In the genomic region with DNA sequence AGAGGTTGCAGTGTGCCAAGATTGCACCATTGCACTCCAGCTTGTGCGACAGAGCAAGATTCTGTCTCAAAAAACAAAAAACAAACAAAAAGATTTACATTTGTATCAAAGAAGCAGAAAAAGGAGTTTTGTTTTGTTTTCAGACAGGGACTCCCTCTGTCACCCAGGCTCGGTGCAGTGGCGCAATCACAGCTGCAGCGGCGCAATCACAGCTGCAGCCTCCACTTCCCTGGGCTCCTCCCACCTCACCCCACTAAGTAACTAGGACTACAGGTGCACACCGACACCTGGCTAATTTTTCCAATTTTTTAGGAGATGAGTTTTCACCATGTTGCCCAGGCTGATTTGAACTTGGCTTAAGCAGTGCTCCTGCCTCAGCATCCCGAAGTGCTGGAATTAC, we compare ENCODE assay signal across 11 cellular contexts. TPM values are rescaled to one million over a fixed set of nuclear protein-coding genes. Genes with fewer than 3 reads are reported as not detected.
A peak's percentile ranks its signal among the peaks of the same experiment; 100 is the strongest.
DNase-seq lines count a peak whose midpoint lies in the region; ATAC-seq, FAIRE-seq and TF ChIP-seq lines count a peak whose summit lies in the region.
"Had no signal": no experiment of that assay in that cellular context is flagged by ENCODE, and none has a peak within 500 bp of the region (broad histone marks: within the 10 kb centered on the region; RNA-seq: fewer than 3 reads in every experiment).

No MANE protein-coding gene starts in this region.

- no peaks in the 10 kb centered on the region for H3K36me3 ChIP-seq in CD8-positive, alpha-beta memory T cell (ENCODE audit: insufficient read depth, low read length)
- no peaks in the 10 kb centered on the region for H3K36me3 ChIP-seq in Loucy (ENCODE audit: insufficient read depth, low read length)
- H3K36me3 ChIP-seq in astrocyte (ENCODE audit: insufficient read depth, low read length): no peaks in the 10 kb centered on the region
- H3K36me3 ChIP-seq in pancreas: no peaks in the 10 kb centered on the region
- H3K36me3 ChIP-seq: vagina had no signal

- H3K4me1 ChIP-seq in CD8-positive, alpha-beta memory T cell (ENCODE audit: insufficient read depth, low read length): peaks cover 23% of the 10 kb centered on the region
- H3K4me1 ChIP-seq in Loucy (ENCODE audit: insufficient read depth, low read length, poor library complexity, severe bottlenecking) (peaks cover 34% of the 10 kb centered on the region), astrocyte (ENCODE audit: insufficient read depth, low read length) (peaks cover 9% of the 10 kb centered on the region), pancreas (peaks cover 0 to 25% (median 21%) of the 10 kb centered on the region in 3 donors)

- H3K79me2 ChIP-seq in Loucy (ENCODE audit: insufficient read depth, low read length) (peaks cover 24% of the 10 kb centered on the region), astrocyte (ENCODE audit: insufficient read depth, low read length) (peaks cover 61% of the 10 kb centered on the region)

- POLR2A ChIA-PET in CD8-positive, alpha-beta memory T cell (lab: Charles Lee): interaction anchor here (0.6 kb wide), 1 partner anchor 18 kb away, joined by 4 read pairs; no protein-coding TSS in a partner anchor

- H3K36me3 Mint-ChIP-seq in CD8-positive, alpha-beta memory T cell: peaks cover 0 to 26% (median 4%) of the 10 kb centered on the region in 3 donors
- H3K36me3 Mint-ChIP-seq in astrocyte (ENCODE audit: low read depth, unreplicated experiment) (peaks cover 7% of the 10 kb centered on the region), nephron progenitor cell (ENCODE audit: low read depth) (peaks cover 26% of the 10 kb centered on the region)

- peak overlapping the region in 6 of 7 donors; percentile 80 to 100 (median 94) for H3K4me3 Mint-ChIP-seq in CD8-positive, alpha-beta memory T cell
- peak overlapping the region; percentile 20 for H3K4me3 Mint-ChIP-seq in astrocyte (ENCODE audit: unreplicated experiment)
- peak overlapping the region; percentile 97 for H3K4me3 Mint-ChIP-seq in nephron progenitor cell

- no peaks in the 10 kb centered on the region for H4K20me1 ChIP-seq in Loucy (ENCODE audit: insufficient read depth, low read length, poor library complexity, severe bottlenecking)
- H4K20me1 ChIP-seq in astrocyte (ENCODE audit: insufficient read depth, low read length): peaks cover 6% of the 10 kb centered on the region

- CTCF ChIA-PET in CD8-positive, alpha-beta memory T cell (lab: Charles Lee): interaction anchor here (1.0 to 4.0 kb wide), 3 partner anchors 12 to 69 kb away, joined by 3 to 19 read pairs (median 4); no protein-coding TSS in a partner anchor

- no peaks in the 10 kb centered on the region for H3K9me2 ChIP-seq in Loucy (replicated peaks; ENCODE audit: low read depth, low read length)

- FAIRE-seq in astrocyte (lab: Jason Lieb, UNC): no peak
- FAIRE-seq in pancreas (lab: Jason Lieb, UNC): no peak
- FAIRE-seq: H54 had no signal

- 88 to 89% methylated on average over 7 of the region's 7 CpGs for WGBS in pancreas, 2 donors

- H3K9me3 ChIP-seq in CD8-positive, alpha-beta memory T cell (ENCODE audit: low read length): no peaks in the 10 kb centered on the region
- H3K9me3 ChIP-seq in Loucy (ENCODE audit: insufficient read depth, low read depth, low read length): no peaks in the 10 kb centered on the region
- no peaks in the 10 kb centered on the region for H3K9me3 ChIP-seq in astrocyte (ENCODE audit: insufficient read depth, low read depth, low read length)
- H3K9me3 ChIP-seq in pancreas: no peaks in the 10 kb centered on the region
- H3K9me3 ChIP-seq: vagina had no signal

- peak overlapping the region; percentile 92 for H3K4me2 ChIP-seq in Loucy (ENCODE audit: low read depth, low read length, poor library complexity, severe bottlenecking)
- no peak overlapping the region for H3K4me2 ChIP-seq in astrocyte (ENCODE audit: low read length)

- ATAC-seq in pancreas: no peak
- no peak for ATAC-seq in HG03139 (IDR thresholded peaks at IDR 0.05; ENCODE audit: unreplicated experiment)

- intact Hi-C loops in pancreas (cut with DNase I): no loop called here

- no peaks in the 10 kb centered on the region for H3K27me3 Mint-ChIP-seq in CD8-positive, alpha-beta memory T cell
- H3K27me3 Mint-ChIP-seq in astrocyte (ENCODE audit: low read depth, unreplicated experiment) (no peaks in the 10 kb centered on the region), nephron progenitor cell (ENCODE audit: low read depth, poor library complexity) (no peaks in the 10 kb centered on the region)
- H3K27me3 Mint-ChIP-seq: central memory CD8-positive, alpha-beta T cell had no signal

- H3K9ac ChIP-seq in Loucy (ENCODE audit: low read depth, low read length, poor library complexity, severe bottlenecking) (no peak overlapping the region), astrocyte (ENCODE audit: low read length) (no peak overlapping the region)

- no peak overlapping the region for H2AFZ ChIP-seq in Loucy (ENCODE audit: low read length)
- no peak overlapping the region for H2AFZ ChIP-seq in astrocyte (ENCODE audit: low read depth, low read length)

- H3K27ac Mint-ChIP-seq in CD8-positive, alpha-beta memory T cell: peak overlapping the region in 3 of 8 donors; percentile 4 to 88 (median 11)
- no peak overlapping the region for H3K27ac Mint-ChIP-seq in astrocyte (ENCODE audit: unreplicated experiment)
- no peak overlapping the region for H3K27ac Mint-ChIP-seq in nephron progenitor cell

- H3K27ac ChIP-seq in CD8-positive, alpha-beta memory T cell (ENCODE audit: low read depth, low read length): no peak overlapping the region
- no peak overlapping the region for H3K27ac ChIP-seq in astrocyte (ENCODE audit: low read depth, low read length)
- H3K27ac ChIP-seq in pancreas: no peak overlapping the region
- H3K27ac ChIP-seq: vagina had no signal

- H3F3A ChIP-seq in Loucy (ENCODE audit: low read depth): no peaks in the 10 kb centered on the region

- H3K9me3 Mint-ChIP-seq in CD8-positive, alpha-beta memory T cell: no peaks in the 10 kb centered on the region
- H3K9me3 Mint-ChIP-seq in astrocyte (ENCODE audit: unreplicated experiment): no peaks in the 10 kb centered on the region
- H3K9me3 Mint-ChIP-seq in nephron progenitor cell: no peaks in the 10 kb centered on the region
- H3K9me3 Mint-ChIP-seq: central memory CD8-positive, alpha-beta T cell had no signal

- peaks cover 37 to 58% (median 54%) of the 10 kb centered on the region in 3 donors for H3K4me1 Mint-ChIP-seq in CD8-positive, alpha-beta memory T cell
- H3K4me1 Mint-ChIP-seq in astrocyte (ENCODE audit: low read depth, unreplicated experiment): peaks cover 3% of the 10 kb centered on the region
- H3K4me1 Mint-ChIP-seq in nephron progenitor cell: peaks cover 21% of the 10 kb centered on the region

- no peak for DNase-seq in CD8-positive, alpha-beta memory T cell
- DNase-seq in astrocyte (ENCODE audit: low read depth) (no peak), nephron progenitor cell (no peak), pancreas (no peak)
- no peak for DNase-seq in stimulated activated CD4-positive, alpha-beta T cell treated with anti-CD3 and anti-CD28 coated beads, Interleukin-4, amount 100 ng/mL, for 24 hours
- DNase-seq: MM.1S had no signal

- TF ChIP-seq CTCF in Loucy (conservative IDR thresholded peaks at IDR 0.05; ENCODE audit: low read length): no peak
- TF ChIP-seq CTCF in astrocyte (IDR thresholded peaks at IDR 0.05; ENCODE audit: insufficient read depth, low read depth, low read length): no peak
- TF ChIP-seq CTCF in nephron progenitor cell (IDR thresholded peaks at IDR 0.05): no peak
- TF ChIP-seq CTCF in pancreas (IDR thresholded peaks at IDR 0.05): no peak

- no peaks in the 10 kb centered on the region for H3K27me3 ChIP-seq in CD8-positive, alpha-beta memory T cell (ENCODE audit: insufficient read depth, low read length, poor library complexity, severe bottlenecking)
- H3K27me3 ChIP-seq in Loucy (ENCODE audit: insufficient read depth, low read length, poor library complexity, severe bottlenecking): no peaks in the 10 kb centered on the region
- no peaks in the 10 kb centered on the region for H3K27me3 ChIP-seq in astrocyte (ENCODE audit: insufficient read depth, low read length)
- H3K27me3 ChIP-seq in pancreas: no peaks in the 10 kb centered on the region
- H3K27me3 ChIP-seq: vagina had no signal

- no peak overlapping the region for H3K4me3 ChIP-seq in CD8-positive, alpha-beta memory T cell (ENCODE audit: low read length)
- H3K4me3 ChIP-seq in Loucy (ENCODE audit: low read length, poor library complexity, severe bottlenecking) (peak overlapping the region; percentile 88), astrocyte (ENCODE audit: insufficient read depth, low read depth, low read length) (no peak overlapping the region), pancreas (no peak overlapping the region)

RNA-seq across cellular contexts. Expression of gene ARMC10, which starts 1.8 kb away (rescaled TPM):
- 10 to 100 TPM; 56.6 to 57.3 TPM for total RNA-seq in CD8-positive, alpha-beta memory T cell
- polyA plus RNA-seq in CD8-positive, alpha-beta memory T cell: 44.1 TPM
- total RNA-seq in astrocyte: 27.5 and 29.2 TPM in 2 replicates
- 10 to 100 TPM; 14.4 to 27.0 (median 21.1) TPM for total RNA-seq in pancreas
- polyA plus RNA-seq in pancreas: 10 to 100 TPM; 11.5 to 13.4 TPM

RNA-seq across cellular contexts. Expression of gene FBXL13, which starts 2.2 kb away (rescaled TPM):
- total RNA-seq in CD8-positive, alpha-beta memory T cell: under 1 TPM; 0.62 to 0.66 TPM
- polyA plus RNA-seq in CD8-positive, alpha-beta memory T cell: 0.43 TPM
- 1.2 and 1.6 TPM in 2 replicates for total RNA-seq in astrocyte
- 1 to 10 TPM; 1.3 to 2.4 (median 1.6) TPM for total RNA-seq in pancreas
- polyA plus RNA-seq in pancreas: under 1 TPM; 0.42 to 0.47 TPM

Comparison
In these comparisons a context has a peak if more than half of its experiments do, and no peak if none do; other contexts are left out.
1. H3K4me3 Mint-ChIP-seq: peak in every context shown above with its lines; median percentile 97 in nephron progenitor cell; 94 in CD8-positive, alpha-beta memory T cell; 20 in astrocyte.